ENCODE assay signal across 23 cellular contexts in genomic region chr1:225525377-225525776, GRCh38.
A peak's percentile ranks its signal among the peaks of the same experiment; 100 is the strongest.
DNase-seq lines count a peak whose midpoint lies in the region; ATAC-seq, FAIRE-seq and TF ChIP-seq lines count a peak whose summit lies in the region.
"Had no signal": no experiment of that assay in that cellular context is flagged by ENCODE, and none has a peak within 500 bp of the region (broad histone marks: within the 10 kb centered on the region; RNA-seq: fewer than 3 reads in every experiment).

No MANE protein-coding gene starts in this region.

- H3K4me1 ChIP-seq in HUES48 (ENCODE audit: control insufficient read depth, insufficient read depth, low read length): peaks cover 45% of the 10 kb centered on the region
- H3K4me1 ChIP-seq in osteoblast (ENCODE audit: insufficient read depth, low read length): no peaks in the 10 kb centered on the region
- H3K4me1 ChIP-seq: BLaER1, Caco-2 had no signal

- H3K27ac Mint-ChIP-seq in chondrocyte (ENCODE audit: unreplicated experiment): peak overlapping the region; percentile 75
- H3K27ac Mint-ChIP-seq in progenitor cell of endocrine pancreas: peak overlapping the region; percentile 11
- H3K27ac Mint-ChIP-seq: B cell; CD4-positive, CD25-positive, alpha-beta regulatory T cell; CD8-positive, alpha-beta T cell had no signal

- H3K27me3 Mint-ChIP-seq in chondrocyte (ENCODE audit: low read depth) (no peaks in the 10 kb centered on the region), progenitor cell of endocrine pancreas (no peaks in the 10 kb centered on the region)

- H3K9me3 ChIP-seq in HUES48 (ENCODE audit: control insufficient read depth, insufficient read depth, low read length) (no peaks in the 10 kb centered on the region), osteoblast (ENCODE audit: low read depth, low read length) (no peaks in the 10 kb centered on the region)
- H3K9me3 ChIP-seq: BLaER1, Caco-2 had no signal

- H3K9me3 Mint-ChIP-seq in chondrocyte (ENCODE audit: low read depth) (no peaks in the 10 kb centered on the region), progenitor cell of endocrine pancreas (ENCODE audit: low read depth) (no peaks in the 10 kb centered on the region)
- H3K9me3 Mint-ChIP-seq: CD4-positive, CD25-positive, alpha-beta regulatory T cell; CD8-positive, alpha-beta T cell had no signal

- H3K27me3 ChIP-seq in HUES48 (ENCODE audit: control insufficient read depth, insufficient read depth, low read length) (no peaks in the 10 kb centered on the region), osteoblast (ENCODE audit: insufficient read depth, low read length) (no peaks in the 10 kb centered on the region)
- H3K27me3 ChIP-seq: BLaER1 had no signal

- peaks cover 84% of the 10 kb centered on the region for H3K79me2 ChIP-seq in osteoblast (ENCODE audit: insufficient read depth, low read length)

- DNase-seq in D721Med (ENCODE audit: insufficient read length, low spot score): no peak
- no peak for DNase-seq in chondrocyte (ENCODE audit: low spot score)
- no peak for DNase-seq in progenitor cell of endocrine pancreas (ENCODE audit: low spot score, unreplicated experiment)
- no peak for DNase-seq in osteoblast (ENCODE audit: insufficient read length, low spot score, missing footprints)
- DNase-seq in retina: no peak
- DNase-seq: Caco-2; CD4-positive, CD25-positive, alpha-beta regulatory T cell; CD8-positive, alpha-beta T cell; DMS 273 treated with DMSO at 0.1 percent for 48 hours; DMS79; EL; GF-D8; H7 had no signal

- peaks cover 26% of the 10 kb centered on the region for H3K36me3 ChIP-seq in HUES48 (ENCODE audit: control insufficient read depth, insufficient read depth, low read length)
- H3K36me3 ChIP-seq in osteoblast (ENCODE audit: insufficient read depth, low read length): peaks cover 24% of the 10 kb centered on the region

- H3K4me3 Mint-ChIP-seq in chondrocyte (ENCODE audit: unreplicated experiment): no peak overlapping the region
- H3K4me3 Mint-ChIP-seq in progenitor cell of endocrine pancreas (ENCODE audit: low read depth): no peak overlapping the region
- H3K4me3 Mint-ChIP-seq: B cell; CD4-positive, CD25-positive, alpha-beta regulatory T cell; CD8-positive, alpha-beta T cell had no signal

- peak overlapping the region; percentile 11 for H3K27ac ChIP-seq in HUES48 (ENCODE audit: low read depth, low read length)
- H3K27ac ChIP-seq in osteoblast (ENCODE audit: low read depth, low read length): no peak overlapping the region
- H3K27ac ChIP-seq: 22Rv1, BLaER1, C4-2B had no signal

- ATAC-seq in GM19397 (IDR thresholded peaks at IDR 0.05; ENCODE audit: unreplicated experiment) (no peak), esophagus mucosa (no peak)
- ATAC-seq: CD8-positive, alpha-beta T cell; HCT116 had no signal

- FAIRE-seq in D721Med (lab: Jason Lieb, UNC): peak; percentile 91
- FAIRE-seq: GM12891, GM18507 had no signal

- H3K36me3 Mint-ChIP-seq in chondrocyte (ENCODE audit: low read depth): peaks cover 11% of the 10 kb centered on the region
- H3K36me3 Mint-ChIP-seq in progenitor cell of endocrine pancreas (ENCODE audit: insufficient read depth): peaks cover 8% of the 10 kb centered on the region
- H3K36me3 Mint-ChIP-seq: CD4-positive, CD25-positive, alpha-beta regulatory T cell; CD8-positive, alpha-beta T cell had no signal

- peaks cover 42% of the 10 kb centered on the region for H4K20me1 ChIP-seq in osteoblast (ENCODE audit: insufficient read depth, low read length)
- H4K20me1 ChIP-seq: BLaER1 had no signal

- H3K4me1 Mint-ChIP-seq in chondrocyte (ENCODE audit: low read depth) (peaks cover 46% of the 10 kb centered on the region), progenitor cell of endocrine pancreas (ENCODE audit: low read depth) (peaks cover 2% of the 10 kb centered on the region)
- H3K4me1 Mint-ChIP-seq: B cell had no signal

- TF ChIP-seq CTCF in D721Med (IDR thresholded peaks at IDR 0.05; ENCODE audit: insufficient read depth, missing control alignments) (no peak), chondrocyte (IDR thresholded peaks at IDR 0.05) (no peak), progenitor cell of endocrine pancreas (IDR thresholded peaks at IDR 0.05; ENCODE audit: unreplicated experiment) (no peak), osteoblast (IDR thresholded peaks at IDR 0.05; ENCODE audit: extremely low read depth, low read depth, low read length) (no peak)

- H3K4me3 ChIP-seq in HUES48 (ENCODE audit: low read depth, low read length) (no peak overlapping the region), osteoblast (ENCODE audit: insufficient read depth, low read length) (no peak overlapping the region)
- H3K4me3 ChIP-seq: BLaER1 had no signal

- H3K9ac ChIP-seq in HUES48 (ENCODE audit: low read depth, low read length): no peak overlapping the region
- H3K9ac ChIP-seq: BLaER1 had no signal

- no peak overlapping the region for H3K4me2 ChIP-seq in osteoblast (ENCODE audit: insufficient read depth, low read length)
- H3K4me2 ChIP-seq: BLaER1 had no signal

- no peak overlapping the region for H2AFZ ChIP-seq in osteoblast (ENCODE audit: low read length)
